ENCODE assay signal across 8 cellular contexts in genomic region chr17:81018044-81018802, GRCh38. TPM values are rescaled to one million over a fixed set of nuclear protein-coding genes. Genes with fewer than 3 reads are reported as not detected.
DNase-seq lines count a peak whose midpoint lies in the region; ATAC-seq and TF ChIP-seq lines count a peak whose summit lies in the region.

No MANE protein-coding gene starts in this region.

- ATAC-seq in GM18858 (IDR thresholded peaks at IDR 0.05; ENCODE audit: unreplicated experiment), result no peak

- peaks cover 1% of the 10 kb centered on the region for H3K36me3 Mint-ChIP-seq in activated CD4-positive, alpha-beta memory T cell treated with anti-CD3 and anti-CD28 coated beads for 36 hours

- intact Hi-C loops in activated CD4-positive, alpha-beta memory T cell treated with anti-CD3 and anti-CD28 coated beads for 36 hours (cut with micrococcal nuclease), result no loop called here

- CTCF ChIA-PET in activated CD4-positive, alpha-beta memory T cell treated with anti-CD3 and anti-CD28 coated beads for 36 hours (lab: Charles Lee), result interaction anchor here (0.6 to 1.4 kb wide), 8 partner anchors 22 to 917 kb away, joined by 3 to 6 read pairs (median 4); partner anchors contain the start of gene GAA

- TF ChIP-seq CTCF in fibroblast of mammary gland (conservative IDR thresholded peaks at IDR 0.05; ENCODE audit: control insufficient read depth, insufficient read depth, low read depth, low read length) (no peak), osteoblast (IDR thresholded peaks at IDR 0.05; ENCODE audit: extremely low read depth, low read depth, low read length) (no peak)

- no peaks in the 10 kb centered on the region for H3K27me3 Mint-ChIP-seq in activated CD4-positive, alpha-beta memory T cell treated with anti-CD3 and anti-CD28 coated beads for 36 hours

- peak overlapping the region; percentile 71 for H3K4me2 ChIP-seq in osteoblast (ENCODE audit: insufficient read depth, low read length)

- peak overlapping the region; percentile 53 for H3K4me3 Mint-ChIP-seq in activated CD4-positive, alpha-beta memory T cell treated with anti-CD3 and anti-CD28 coated beads for 36 hours

- H3K4me1 Mint-ChIP-seq in activated CD4-positive, alpha-beta memory T cell treated with anti-CD3 and anti-CD28 coated beads for 36 hours (ENCODE audit: low read depth), result peaks cover 14% of the 10 kb centered on the region

- no peaks in the 10 kb centered on the region for H3K79me2 ChIP-seq in osteoblast (ENCODE audit: insufficient read depth, low read length)

- peaks cover 8% of the 10 kb centered on the region for H3K9me3 Mint-ChIP-seq in activated CD4-positive, alpha-beta memory T cell treated with anti-CD3 and anti-CD28 coated beads for 36 hours

- peak overlapping the region; percentile 67 for H3K27ac Mint-ChIP-seq in activated CD4-positive, alpha-beta memory T cell treated with anti-CD3 and anti-CD28 coated beads for 36 hours

- H4K20me1 ChIP-seq in osteoblast (ENCODE audit: insufficient read depth, low read length), result no peaks in the 10 kb centered on the region

- peak; percentile 37 for DNase-seq in DMS153 treated with DMSO at 0.1 percent for 48 hours (lab: John Stamatoyannopoulos, UW; ENCODE audit: unreplicated experiment)
- peak; percentile 19 for DNase-seq in NCI-H128 (lab: John Stamatoyannopoulos, UW; ENCODE audit: unreplicated experiment)
- DNase-seq in activated CD4-positive, alpha-beta memory T cell treated with anti-CD3 and anti-CD28 coated beads for 36 hours, result peak; percentile 45
- DNase-seq in fibroblast of mammary gland (ENCODE audit: low read depth), result peak; percentile 21
- DNase-seq in osteoblast (ENCODE audit: insufficient read length, low spot score, missing footprints), result peak; percentile 93
- no peak for DNase-seq in cerebellar nuclear complex (lab: John Stamatoyannopoulos, UW)
- DNase-seq in RKO (ENCODE audit: low spot score), result no peak

- H3K9me3 ChIP-seq in osteoblast (ENCODE audit: low read depth, low read length), result no peaks in the 10 kb centered on the region

- H3K4me1 ChIP-seq in osteoblast (ENCODE audit: insufficient read depth, low read length), result peaks cover 8% of the 10 kb centered on the region

- peak overlapping the region; percentile 86 for H2AFZ ChIP-seq in osteoblast (ENCODE audit: low read length)

- peak overlapping the region; percentile 45 for H3K27ac ChIP-seq in osteoblast (ENCODE audit: low read depth, low read length)

- POLR2A ChIA-PET in activated CD4-positive, alpha-beta memory T cell treated with anti-CD3 and anti-CD28 coated beads for 36 hours (lab: Charles Lee), result no interaction called here

- no peaks in the 10 kb centered on the region for H3K36me3 ChIP-seq in osteoblast (ENCODE audit: insufficient read depth, low read length)

- no peak overlapping the region for H3K4me3 ChIP-seq in fibroblast of mammary gland (ENCODE audit: control insufficient read depth, low read depth, low read length)
- H3K4me3 ChIP-seq in osteoblast (ENCODE audit: insufficient read depth, low read length), result peak overlapping the region; percentile 62

- no peaks in the 10 kb centered on the region for H3K27me3 ChIP-seq in osteoblast (ENCODE audit: insufficient read depth, low read length)

RNA-seq across cellular contexts. Expression of gene BAIAP2, which starts 16.7 kb away (rescaled TPM):
- total RNA-seq in activated CD4-positive, alpha-beta memory T cell treated with anti-CD3 and anti-CD28 coated beads for 36 hours, result 1 to 10 TPM; 3.3 to 3.6 TPM
- 15.6 and 19.4 TPM in 2 replicates for total RNA-seq in osteoblast

RNA-seq across cellular contexts. Expression of gene CHMP6, which starts 26.6 kb away (rescaled TPM):
- 10 to 100 TPM; 17.1 to 17.3 TPM for total RNA-seq in activated CD4-positive, alpha-beta memory T cell treated with anti-CD3 and anti-CD28 coated beads for 36 hours
- 21.4 and 21.8 TPM in 2 replicates for total RNA-seq in osteoblast

Comparison
In these comparisons a context has a peak if more than half of its experiments do, and no peak if none do; other contexts are left out.
1. DNase-seq: peak in DMS153 treated with DMSO at 0.1 percent for 48 hours (single experiment), NCI-H128 (single experiment), activated CD4-positive, alpha-beta memory T cell treated with anti-CD3 and anti-CD28 coated beads for 36 hours (single experiment), fibroblast of mammary gland (single experiment) and osteoblast (single experiment); none in cerebellar nuclear complex (0 of 2) and RKO (single experiment).